1 cellular context compared by ENCODE assay signal in genomic region chr15:41557673-41558399, GRCh38.
A peak's percentile ranks its signal among the peaks of the same experiment; 100 is the strongest.
TF ChIP-seq lines count a peak whose summit lies in the region.

No MANE protein-coding gene starts in this region.

TF ChIP-seq in GM12878, 131 proteins besides CTCF, POLR2A, EP300 and RAD21 (continued from another document):
- TF ChIP-seq NKRF (conservative IDR thresholded peaks at IDR 0.05) (no peak), MEF2B (IDR thresholded peaks at IDR 0.05; ENCODE audit: partially characterized antibody, poor library complexity, severe bottlenecking) (peak; percentile 9), NFXL1 (IDR thresholded peaks at IDR 0.05; ENCODE audit: borderline replicate concordance) (no peak), FOXK2 (IDR thresholded peaks at IDR 0.05) (peak; percentile 25; the same call in 1 of the 2 replicates), MLLT1 (IDR thresholded peaks at IDR 0.05) (no peak), ZNF622 (IDR thresholded peaks at IDR 0.05) (no peak), SUZ12 (IDR thresholded peaks at IDR 0.05; ENCODE audit: unreplicated experiment) (no peak), YY1 (IDR thresholded peaks at IDR 0.05; ENCODE audit: low read depth, low read length) (0 out of 2 replicates have a peak, but pooled peaks have one; percentile 23), MAX (IDR thresholded peaks at IDR 0.05; ENCODE audit: low read depth, low read length) (no peak), STAT3 (IDR thresholded peaks at IDR 0.05; ENCODE audit: low read depth, low read length) (no peak), SMAD1 (IDR thresholded peaks at IDR 0.05; ENCODE audit: low read depth, partially characterized antibody) (no peak), SMARCA5 (IDR thresholded peaks at IDR 0.05) (no peak), ATF2 (IDR thresholded peaks at IDR 0.05; ENCODE audit: low read length) (no peak)
